ENCODE assay signal across 9 cellular contexts in genomic region chr5:157732130-157732783, GRCh38. TPM values are rescaled to one million over a fixed set of nuclear protein-coding genes. Genes with fewer than 3 reads are reported as not detected.
DNase-seq lines count a peak whose midpoint lies in the region; TF ChIP-seq lines count a peak whose summit lies in the region.
"Had no signal": no experiment of that assay in that cellular context is flagged by ENCODE, and none has a peak within 500 bp of the region (broad histone marks: within the 10 kb centered on the region; RNA-seq: fewer than 3 reads in every experiment).

No MANE protein-coding gene starts in this region.

- H3K79me1 ChIP-seq in neuronal stem cell (ENCODE audit: low read depth, low read length): no peaks in the 10 kb centered on the region

- no peak overlapping the region for H2BK5ac ChIP-seq in neuronal stem cell (ENCODE audit: low read length)

- no peak overlapping the region for H3K23ac ChIP-seq in neuronal stem cell (ENCODE audit: low read depth, low read length, poor library complexity)

- H2AK5ac ChIP-seq in neuronal stem cell (ENCODE audit: low read depth, low read length): no peak overlapping the region

- peak overlapping the region in 1 of 11 experiments; percentile 86; a peak in 1 of 22 replicates for H3K27ac ChIP-seq in BLaER1 treated with 17β-estradiol and CSF1 and Interleukin-3, amounts not matched to agents 10 nM and 100 nM
- H3K27ac ChIP-seq in dorsolateral prefrontal cortex (peak overlapping the region in 24 of 59 donors; percentile 88 to 99 (median 95)), neuronal stem cell (replicated peaks; ENCODE audit: low read length) (no peak overlapping the region)

- no peak overlapping the region for H2BK15ac ChIP-seq in neuronal stem cell (ENCODE audit: low read length)

- H3K18ac ChIP-seq in neuronal stem cell (ENCODE audit: low read length): no peak overlapping the region

- H3K36me3 ChIP-seq in BLaER1 treated with 17β-estradiol and CSF1 and Interleukin-3, amounts not matched to agents 10 nM and 100 nM: peaks cover 6 to 45% (median 27%) of the 10 kb centered on the region in 11 experiments; a peak in 18 of 22 replicates
- peaks cover 5 to 36% of the 10 kb centered on the region in 2 donors for H3K36me3 ChIP-seq in neuronal stem cell (replicated peaks in 1 of 2; ENCODE audit: control insufficient read depth in 2 of 2, insufficient read depth in 2 of 2, low read length in 2 of 2)

- no peak overlapping the region for H4K8ac ChIP-seq in neuronal stem cell (ENCODE audit: low read depth, low read length)

- intact Hi-C loops in dorsolateral prefrontal cortex (cut with DNase I): no loop called here

- H3K14ac ChIP-seq in neuronal stem cell (ENCODE audit: low read length): no peak overlapping the region

- no peak for DNase-seq in LNCaP clone FGC (ENCODE audit: low read depth)
- DNase-seq in dorsolateral prefrontal cortex: no peak
- no peak for DNase-seq in neuronal stem cell (ENCODE audit: low spot score)
- no peak for DNase-seq in NK-92 treated with Interleukin-12 subunit alpha and Interleukin-12 subunit beta, amount 100 ng/mL, for 24 hours (lab: John Stamatoyannopoulos, UW)
- DNase-seq in epidermal melanocyte (ENCODE audit: insufficient read length, low spot score): no peak
- no peak for DNase-seq in DMS114 treated with DMSO at 0.1 percent for 48 hours (lab: John Stamatoyannopoulos, UW; ENCODE audit: unreplicated experiment)
- no peak for DNase-seq in MV-4-11 (lab: John Stamatoyannopoulos, UW)

- H2BK120ac ChIP-seq in neuronal stem cell (ENCODE audit: low read depth, low read length): no peak overlapping the region

- H3K27me3 ChIP-seq in BLaER1 treated with 17β-estradiol and CSF1 and Interleukin-3, amounts not matched to agents 10 nM and 100 nM: no peaks in the 10 kb centered on the region
- no peaks in the 10 kb centered on the region for H3K27me3 ChIP-seq in dorsolateral prefrontal cortex
- no peaks in the 10 kb centered on the region for H3K27me3 ChIP-seq in neuronal stem cell (ENCODE audit: control insufficient read depth in 3 of 3, insufficient read depth in 3 of 3, low read depth in 1 of 3, low read length in 3 of 3)
- H3K27me3 ChIP-seq: Peyer's patch had no signal

- peak overlapping the region; percentile 62 to 89 (median 73) for H3K4me2 ChIP-seq in BLaER1 treated with 17β-estradiol and CSF1 and Interleukin-3, amounts not matched to agents 10 nM and 100 nM
- peak overlapping the region; percentile 66 for H3K4me2 ChIP-seq in neuronal stem cell (ENCODE audit: insufficient read depth, low read length, poor library complexity, severe bottlenecking)

- H2BK12ac ChIP-seq in neuronal stem cell (ENCODE audit: low read length): no peak overlapping the region

- TF ChIP-seq CTCF in LNCaP clone FGC (IDR thresholded peaks at IDR 0.05; ENCODE audit: control insufficient read depth, extremely low read depth, insufficient read depth): no peak
- no peak for TF ChIP-seq CTCF in dorsolateral prefrontal cortex (IDR thresholded peaks at IDR 0.05 in 54 of 56, conservative IDR thresholded peaks at IDR 0.05 in 2 of 56; ENCODE audit: low read depth in 1 of 56, partially characterized antibody in 56 of 56)

- no peak overlapping the region for H3K4ac ChIP-seq in neuronal stem cell (ENCODE audit: low read length)

- WGBS in neuronal stem cell (ENCODE audit: extremely low coverage in 2 of 2, insufficient read length in 2 of 2, insufficient replicate concordance in 1 of 2), 2 donors: no CpG with 5 or more reads among the region's 5 CpGs

- peak overlapping the region in 9 of 10 experiments; percentile 57 to 79 (median 69); a peak in 16 of 20 replicates for H3K4me3 ChIP-seq in BLaER1 treated with 17β-estradiol and CSF1 and Interleukin-3, amounts not matched to agents 10 nM and 100 nM
- H3K4me3 ChIP-seq in LNCaP clone FGC (ENCODE audit: low read depth, low read length) (peak overlapping the region; percentile 71), dorsolateral prefrontal cortex (peak overlapping the region in 58 of 59 donors; percentile 61 to 93 (median 78)), neuronal stem cell (ENCODE audit: low read length in 2 of 2) (peak overlapping the region in 1 of 2 donors; percentile 74)

- peak overlapping the region in 7 of 11 experiments; percentile 74 to 86 (median 83); a peak in 9 of 22 replicates for H3K9ac ChIP-seq in BLaER1 treated with 17β-estradiol and CSF1 and Interleukin-3, amounts not matched to agents 10 nM and 100 nM
- H3K9ac ChIP-seq in neuronal stem cell (ENCODE audit: low read depth, low read length, poor library complexity): no peak overlapping the region

- H3K9me3 ChIP-seq in BLaER1 treated with 17β-estradiol and CSF1 and Interleukin-3, amounts not matched to agents 10 nM and 100 nM (replicated peaks in 1 of 11): no peaks in the 10 kb centered on the region
- H3K9me3 ChIP-seq in neuronal stem cell (replicated peaks in 1 of 2; ENCODE audit: control insufficient read depth in 2 of 2, insufficient read depth in 1 of 2, low read depth in 1 of 2, low read length in 2 of 2): no peaks in the 10 kb centered on the region
- H3K9me3 ChIP-seq: Peyer's patch had no signal

- H4K20me1 ChIP-seq in BLaER1 treated with 17β-estradiol and CSF1 and Interleukin-3, amounts not matched to agents 10 nM and 100 nM: no peaks in the 10 kb centered on the region

- peaks cover 0 to 18% (median 7%) of the 10 kb centered on the region in 10 experiments; a peak in 12 of 20 replicates for H3K4me1 ChIP-seq in BLaER1 treated with 17β-estradiol and CSF1 and Interleukin-3, amounts not matched to agents 10 nM and 100 nM
- no peaks in the 10 kb centered on the region for H3K4me1 ChIP-seq in neuronal stem cell (ENCODE audit: control insufficient read depth in 2 of 2, insufficient read depth in 1 of 2, low read depth in 1 of 2, low read length in 2 of 2)

- no peak overlapping the region for H4K91ac ChIP-seq in neuronal stem cell (ENCODE audit: low read depth, low read length, poor library complexity)

- H2AFZ ChIP-seq in neuronal stem cell (ENCODE audit: low read length): peak overlapping the region; percentile 88

RNA-seq across cellular contexts. Expression of gene THG1L, which starts 1.0 kb away (rescaled TPM):
- total RNA-seq in dorsolateral prefrontal cortex: 1 to 10 TPM; 2.4 to 8.6 (median 5.0) TPM
- polyA plus RNA-seq in neuronal stem cell (2013, experiment 1 of 2): 12.1 TPM
- 11.5 TPM for polyA plus RNA-seq in neuronal stem cell (2013, experiment 2 of 2)

RNA-seq across cellular contexts. Expression of gene LSM11, which starts 11.3 kb away (rescaled TPM):
- 10 to 100 TPM in 115 of 120 experiments, 1 to 10 TPM in 5; 6.5 to 28.4 (median 16.7) TPM for total RNA-seq in dorsolateral prefrontal cortex
- 4.5 TPM for polyA plus RNA-seq in neuronal stem cell (2013, experiment 1 of 2)
- polyA plus RNA-seq in neuronal stem cell (2013, experiment 2 of 2): 4.7 TPM
